In genomic region chrX:47650164-47651042, GRCh38 we compare ENCODE assay signal across 8 cellular contexts. TPM values are rescaled to one million over a fixed set of nuclear protein-coding genes. Genes with fewer than 3 reads are reported as not detected.
DNase-seq lines count a peak whose midpoint lies in the region; FAIRE-seq and TF ChIP-seq lines count a peak whose summit lies in the region.

A gene with protein sequence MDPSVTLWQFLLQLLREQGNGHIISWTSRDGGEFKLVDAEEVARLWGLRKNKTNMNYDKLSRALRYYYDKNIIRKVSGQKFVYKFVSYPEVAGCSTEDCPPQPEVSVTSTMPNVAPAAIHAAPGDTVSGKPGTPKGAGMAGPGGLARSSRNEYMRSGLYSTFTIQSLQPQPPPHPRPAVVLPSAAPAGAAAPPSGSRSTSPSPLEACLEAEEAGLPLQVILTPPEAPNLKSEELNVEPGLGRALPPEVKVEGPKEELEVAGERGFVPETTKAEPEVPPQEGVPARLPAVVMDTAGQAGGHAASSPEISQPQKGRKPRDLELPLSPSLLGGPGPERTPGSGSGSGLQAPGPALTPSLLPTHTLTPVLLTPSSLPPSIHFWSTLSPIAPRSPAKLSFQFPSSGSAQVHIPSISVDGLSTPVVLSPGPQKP (minus strand): TSS chrX:47650563. CDS start chrX:47641441, 9,122 bp downstream.

- peaks cover 55% of the 10 kb centered on the region for H3K36me3 Mint-ChIP-seq in activated naive CD4-positive, alpha-beta T cell treated with anti-CD3 and anti-CD28 coated beads, Interleukin-2, amount 10 ng/mL, durations not matched to agents 7 days and 5 days

- H3K27ac ChIP-seq in neutrophil = peak within 1 kb of the TSS; percentile 75
- peak within 1 kb of the TSS; percentile 72 for H3K27ac ChIP-seq in substantia nigra (ENCODE audit: low read depth, low read length, poor library complexity, severe bottlenecking)

- peak within 1 kb of the TSS; percentile 93 for H3K27ac Mint-ChIP-seq in activated naive CD4-positive, alpha-beta T cell treated with anti-CD3 and anti-CD28 coated beads, Interleukin-2, amount 10 ng/mL, durations not matched to agents 7 days and 5 days

- H3K4me1 Mint-ChIP-seq in activated naive CD4-positive, alpha-beta T cell treated with anti-CD3 and anti-CD28 coated beads, Interleukin-2, amount 10 ng/mL, durations not matched to agents 7 days and 5 days = peaks cover 62% of the 10 kb centered on the region

- peak; percentile 30 for TF ChIP-seq CTCF in neutrophil (IDR thresholded peaks at IDR 0.05)

- POLR2A ChIA-PET in HEK293T (lab: Yijun Ruan, JAX) = interaction anchor here (0.7 to 1.2 kb wide), 3 partner anchors 82 to 179 kb away, joined by 3 to 5 read pairs (median 3); no protein-coding TSS in a partner anchor

- no peaks in the 10 kb centered on the region for H3K27me3 Mint-ChIP-seq in activated naive CD4-positive, alpha-beta T cell treated with anti-CD3 and anti-CD28 coated beads, Interleukin-2, amount 10 ng/mL, durations not matched to agents 7 days and 5 days

- no peaks in the 10 kb centered on the region for H3K9me3 ChIP-seq in neutrophil

- DNase-seq in GF-D8 (lab: John Stamatoyannopoulos, UW) (peak; percentile 51), HEK293T (ENCODE audit: extremely low spot score) (peak; percentile 87), MV-4-11 (lab: John Stamatoyannopoulos, UW) (peak; percentile 96), SK-MEL-5 (ENCODE audit: low read depth, low spot score) (peak; percentile 97), frontal cortex (ENCODE audit: low spot score in 2 of 2) (peak; percentile 85 to 86), substantia nigra (lab: John Stamatoyannopoulos, UW) (peak; percentile 36 to 98 (median 93))
- DNase-seq in activated naive CD4-positive, alpha-beta T cell treated with anti-CD3 and anti-CD28 coated beads, Interleukin-2, amount 10 ng/mL, durations not matched to agents 7 days and 5 days = peak; percentile 94

- peak; percentile 24 for FAIRE-seq in frontal cortex (lab: Jason Lieb, UNC)

- H3K4me3 Mint-ChIP-seq in activated naive CD4-positive, alpha-beta T cell treated with anti-CD3 and anti-CD28 coated beads, Interleukin-2, amount 10 ng/mL, durations not matched to agents 7 days and 5 days = peak within 1 kb of the TSS; percentile 81

- peak within 1 kb of the TSS; percentile 70 for H3K4me3 ChIP-seq in neutrophil (ENCODE audit: low read depth in 1 of 2, low read length in 1 of 2)

- in situ Hi-C loops in SK-MEL-5 (cut with HindIII; ENCODE audit: low pct_unique_long_range_greater_than_20kb, low sequenced_read_pairs) = no loop called here

- peaks cover 5% of the 10 kb centered on the region for H3K36me3 ChIP-seq in neutrophil

- H3K27me3 ChIP-seq in neutrophil = no peaks in the 10 kb centered on the region

- CTCF ChIA-PET in HEK293T (lab: Yijun Ruan, JAX) = no interaction called here
- CTCF ChIA-PET in activated naive CD4-positive, alpha-beta T cell treated with anti-CD3 and anti-CD28 coated beads, Interleukin-2, amount 10 ng/mL, durations not matched to agents 7 days and 5 days (lab: Charles Lee) = interaction anchor here (0.9 kb wide), 1 partner anchor 22 kb away, joined by 3 read pairs; no protein-coding TSS in a partner anchor

- H3K9me3 Mint-ChIP-seq in activated naive CD4-positive, alpha-beta T cell treated with anti-CD3 and anti-CD28 coated beads, Interleukin-2, amount 10 ng/mL, durations not matched to agents 7 days and 5 days = no peaks in the 10 kb centered on the region

- peaks cover 15 to 17% of the 10 kb centered on the region in 2 experiments for H3K4me1 ChIP-seq in neutrophil (ENCODE audit: control insufficient read depth in 1 of 2, insufficient read depth in 1 of 2, low read depth in 1 of 2, low read length in 1 of 2)

TF ChIP-seq in HEK293T, 16 proteins besides CTCF, POLR2A, EP300 and RAD21:
- no peak for TF ChIP-seq ELF4 (IDR thresholded peaks at IDR 0.05)
- no peak for TF ChIP-seq FOXA1 (IDR thresholded peaks at IDR 0.05)
- TF ChIP-seq SP1 (IDR thresholded peaks at IDR 0.05) = no peak
- TF ChIP-seq L3MBTL2 (conservative IDR thresholded peaks at IDR 0.05) = 0 out of 2 replicates have a peak, but pooled peaks have one; percentile 35
- TF ChIP-seq ARNT (IDR thresholded peaks at IDR 0.05) = no peak
- no peak for TF ChIP-seq HDGF (IDR thresholded peaks at IDR 0.05; ENCODE audit: borderline replicate concordance)
- no peak for TF ChIP-seq LEF1 (IDR thresholded peaks at IDR 0.05; ENCODE audit: borderline replicate concordance)
- TF ChIP-seq, protein P1, sequence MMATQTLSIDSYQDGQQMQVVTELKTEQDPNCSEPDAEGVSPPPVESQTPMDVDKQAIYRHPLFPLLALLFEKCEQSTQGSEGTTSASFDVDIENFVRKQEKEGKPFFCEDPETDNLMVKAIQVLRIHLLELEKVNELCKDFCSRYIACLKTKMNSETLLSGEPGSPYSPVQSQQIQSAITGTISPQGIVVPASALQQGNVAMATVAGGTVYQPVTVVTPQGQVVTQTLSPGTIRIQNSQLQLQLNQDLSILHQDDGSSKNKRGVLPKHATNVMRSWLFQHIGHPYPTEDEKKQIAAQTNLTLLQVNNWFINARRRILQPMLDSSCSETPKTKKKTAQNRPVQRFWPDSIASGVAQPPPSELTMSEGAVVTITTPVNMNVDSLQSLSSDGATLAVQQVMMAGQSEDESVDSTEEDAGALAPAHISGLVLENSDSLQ (IDR thresholded peaks at IDR 0.05) = peak; percentile 95
- no peak for TF ChIP-seq TARDBP (IDR thresholded peaks at IDR 0.05)
- no peak for TF ChIP-seq SUZ12 (IDR thresholded peaks at IDR 0.05)
- no peak for TF ChIP-seq BHLHE40 (IDR thresholded peaks at IDR 0.05; ENCODE audit: borderline replicate concordance)
- TF ChIP-seq CTBP1 (IDR thresholded peaks at IDR 0.05; ENCODE audit: borderline replicate concordance) = no peak
- TF ChIP-seq NFRKB (IDR thresholded peaks at IDR 0.05) = no peak

RNA-seq across cellular contexts. Expression of the gene that starts here (rescaled TPM):
- total RNA-seq in SK-MEL-5 (2014; rRNA removed; shearing (Covaris generic)) = 35.1 and 39.9 TPM in 2 replicates
- 71.3 and 89.5 TPM in 2 replicates for polyA plus RNA-seq in SK-MEL-5 (2015; cell fraction: cytosol; rRNA removed)
- polyA plus RNA-seq in SK-MEL-5 (2015; cell fraction: nucleus; rRNA removed) = 17.2 and 20.2 TPM in 2 replicates
- 17.5 TPM for total RNA-seq in frontal cortex

Comparison
In these comparisons a context has a peak if more than half of its experiments do, and no peak if none do; other contexts are left out.
1. Peak in every context shown above with its lines: DNase-seq, H3K4me3 ChIP-seq and H3K27ac ChIP-seq.